In genomic region chr2:153221506-153221905, GRCh38 we compare ENCODE assay signal across 1 cellular context.
TF ChIP-seq lines count a peak whose summit lies in the region.

No MANE protein-coding gene starts in this region.

TF ChIP-seq in SK-N-SH, 30 proteins besides CTCF, POLR2A, EP300 and RAD21 (continued from another document):
- TF ChIP-seq ZBTB33 (IDR thresholded peaks at IDR 0.05; ENCODE audit: borderline replicate concordance, low read depth) (no peak), REST (IDR thresholded peaks at IDR 0.05; ENCODE audit: low read depth, low read length) (no peak)
